Comparison of ENCODE assay signal across 12 cellular contexts in the genomic region with DNA sequence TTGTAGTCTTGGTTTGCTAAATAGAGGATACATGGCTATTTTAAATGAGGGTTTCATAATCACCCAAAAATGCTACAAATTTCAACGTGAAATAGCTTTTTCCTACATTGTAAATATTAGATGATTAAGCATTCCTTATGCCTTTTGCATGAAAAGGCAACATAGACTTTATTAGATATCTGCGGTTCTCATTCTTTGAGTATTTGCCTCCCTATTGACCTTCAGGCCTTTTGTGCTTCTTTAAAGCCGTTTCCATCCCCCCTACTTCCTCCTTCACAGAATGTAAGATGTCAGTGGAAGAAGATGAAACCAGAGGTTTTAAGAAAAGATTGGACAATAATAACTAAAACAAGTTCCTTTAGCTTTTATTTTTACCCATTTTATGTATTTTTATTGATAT.
DNase-seq lines count a peak whose midpoint lies in the region; ATAC-seq and TF ChIP-seq lines count a peak whose summit lies in the region.
"Had no signal": no experiment of that assay in that cellular context is flagged by ENCODE, and none has a peak within 500 bp of the region (broad histone marks: within the 10 kb centered on the region; RNA-seq: fewer than 3 reads in every experiment).

No MANE protein-coding gene starts in this region.

- POLR2A ChIA-PET in activated CD4-positive, alpha-beta T cell treated with anti-CD3 and anti-CD28 coated beads for 36 hours (lab: Charles Lee), result no interaction called here

- no peak for TF ChIP-seq CTCF in brain microvascular endothelial cell (IDR thresholded peaks at IDR 0.05; ENCODE audit: low read depth, low read length, missing control alignments)
- no peak for TF ChIP-seq CTCF in osteoblast (IDR thresholded peaks at IDR 0.05; ENCODE audit: extremely low read depth, low read depth, low read length)

- H3K27me3 Mint-ChIP-seq in activated CD4-positive, alpha-beta T cell treated with anti-CD3 and anti-CD28 coated beads for 36 hours, result no peaks in the 10 kb centered on the region

- peaks cover 6% of the 10 kb centered on the region for H3K36me3 Mint-ChIP-seq in activated CD4-positive, alpha-beta T cell treated with anti-CD3 and anti-CD28 coated beads for 36 hours (ENCODE audit: low read depth)

- H3K4me3 Mint-ChIP-seq in activated CD4-positive, alpha-beta T cell treated with anti-CD3 and anti-CD28 coated beads for 36 hours, result peak overlapping the region; percentile 58

- H3K27ac ChIP-seq in brain microvascular endothelial cell (peak overlapping the region; percentile 97), osteoblast (ENCODE audit: low read depth, low read length) (peak overlapping the region; percentile 32)

- peak overlapping the region; percentile 85 for H3K27ac Mint-ChIP-seq in activated CD4-positive, alpha-beta T cell treated with anti-CD3 and anti-CD28 coated beads for 36 hours

- H3K4me3 ChIP-seq in brain microvascular endothelial cell (ENCODE audit: low read depth, low read length) (no peak overlapping the region), osteoblast (ENCODE audit: insufficient read depth, low read length) (no peak overlapping the region)
- H3K4me3 ChIP-seq: K562 had no signal

- intact Hi-C loops in activated CD4-positive, alpha-beta T cell treated with anti-CD3 and anti-CD28 coated beads for 36 hours (cut with DNase I, micrococcal nuclease), result loop anchor here in 1 of 2 experiments (1.0 kb wide), 1 partner anchor 17 kb away; no protein-coding TSS in a partner anchor

- H3K79me2 ChIP-seq in osteoblast (ENCODE audit: insufficient read depth, low read length), result no peaks in the 10 kb centered on the region

- H3K4me1 Mint-ChIP-seq in activated CD4-positive, alpha-beta T cell treated with anti-CD3 and anti-CD28 coated beads for 36 hours, result peaks cover 63% of the 10 kb centered on the region

- CTCF ChIA-PET in activated CD4-positive, alpha-beta T cell treated with anti-CD3 and anti-CD28 coated beads for 36 hours (lab: Charles Lee), result interaction anchor here (0.6 to 2.6 kb wide), 8 partner anchors 9 to 371 kb away, joined by 3 to 9 read pairs (median 4); no protein-coding TSS in a partner anchor

- H4K20me1 ChIP-seq in osteoblast (ENCODE audit: insufficient read depth, low read length), result no peaks in the 10 kb centered on the region

- no peaks in the 10 kb centered on the region for H3K36me3 ChIP-seq in brain microvascular endothelial cell (replicated peaks)
- no peaks in the 10 kb centered on the region for H3K36me3 ChIP-seq in osteoblast (ENCODE audit: insufficient read depth, low read length)
- H3K36me3 ChIP-seq: heart left ventricle had no signal

- DNase-seq in activated CD4-positive, alpha-beta T cell treated with anti-CD3 and anti-CD28 coated beads for 36 hours, result no peak
- no peak for DNase-seq in activated CD4-positive, alpha-beta T cell treated with anti-CD3 and anti-CD28 coated beads for 1 hour
- peak; percentile 42 for DNase-seq in MV-4-11 (lab: John Stamatoyannopoulos, UW)
- peak; percentile 80 for DNase-seq in brain microvascular endothelial cell
- DNase-seq in osteoblast (ENCODE audit: insufficient read length, low spot score, missing footprints), result no peak
- no peak for DNase-seq in cerebellar nuclear complex (lab: John Stamatoyannopoulos, UW)
- no peak for DNase-seq in NCI-H2171 (lab: John Stamatoyannopoulos, UW)
- DNase-seq: cortex of kidney, heart left ventricle had no signal

- in situ Hi-C loops in brain microvascular endothelial cell (cut with HindIII; ENCODE audit: low pct_ligation_motif_present, low sequenced_read_pairs), result no loop called here

- no peaks in the 10 kb centered on the region for H3K9me3 ChIP-seq in osteoblast (ENCODE audit: low read depth, low read length)
- H3K9me3 ChIP-seq: heart left ventricle had no signal

- peak overlapping the region; percentile 16 for H3K4me2 ChIP-seq in osteoblast (ENCODE audit: insufficient read depth, low read length)

- ATAC-seq in activated CD4-positive, alpha-beta T cell treated with anti-CD3 and anti-CD28 coated beads for 36 hours, result no peak
- ATAC-seq in GM19463 (IDR thresholded peaks at IDR 0.05; ENCODE audit: unreplicated experiment), result no peak
- ATAC-seq: heart left ventricle, sciatic nerve had no signal

- peaks cover 9% of the 10 kb centered on the region for H3K4me1 ChIP-seq in osteoblast (ENCODE audit: insufficient read depth, low read length)
- H3K4me1 ChIP-seq: heart left ventricle had no signal

- no peaks in the 10 kb centered on the region for H3K27me3 ChIP-seq in brain microvascular endothelial cell (replicated peaks)
- no peaks in the 10 kb centered on the region for H3K27me3 ChIP-seq in osteoblast (ENCODE audit: insufficient read depth, low read length)
- H3K27me3 ChIP-seq: heart left ventricle had no signal

- no peak overlapping the region for H2AFZ ChIP-seq in osteoblast (ENCODE audit: low read length)

- H3K9me3 Mint-ChIP-seq in activated CD4-positive, alpha-beta T cell treated with anti-CD3 and anti-CD28 coated beads for 36 hours (ENCODE audit: low read depth), result peaks cover 3% of the 10 kb centered on the region

Comparison
In these comparisons a context has a peak if more than half of its experiments do, and no peak if none do; other contexts are left out.
1. DNase-seq: peak in MV-4-11 (single experiment) and brain microvascular endothelial cell (single experiment); none in activated CD4-positive, alpha-beta T cell treated with anti-CD3 and anti-CD28 coated beads for 36 hours (single experiment), activated CD4-positive, alpha-beta T cell treated with anti-CD3 and anti-CD28 coated beads for 1 hour (single experiment), osteoblast (single experiment), cerebellar nuclear complex (0 of 2) and NCI-H2171 (single experiment).